Comparison of ENCODE assay signal across 13 cellular contexts in genomic region chr2:3476386-3477033, GRCh38. TPM values are rescaled to one million over a fixed set of nuclear protein-coding genes. Genes with fewer than 3 reads are reported as not detected.
DNase-seq lines count a peak whose midpoint lies in the region; ATAC-seq and TF ChIP-seq lines count a peak whose summit lies in the region.
"Had no signal": no experiment of that assay in that cellular context is flagged by ENCODE, and none has a peak within 500 bp of the region (broad histone marks: within the 10 kb centered on the region; RNA-seq: fewer than 3 reads in every experiment).

No MANE protein-coding gene starts in this region.

- no peak for TF ChIP-seq RAD21 in SK-N-SH (IDR thresholded peaks at IDR 0.05; ENCODE audit: low read length)

- no peak overlapping the region for H3K4me2 ChIP-seq in SK-N-SH

- no peaks in the 10 kb centered on the region for H3K79me2 ChIP-seq in SK-N-SH (ENCODE audit: insufficient read depth)

- 90% methylated on average over 13 of the region's 14 CpGs for WGBS in SK-N-SH (ENCODE audit: low lambda C conversion rate)
- 75% methylated on average over 14 of the region's 14 CpGs for WGBS in esophagus muscularis mucosa
- 84 to 87% methylated on average over 11 to 13 of the region's 14 CpGs for WGBS in mesodermal cell (ENCODE audit: insufficient coverage in 2 of 2), 2 experiments

- 0 out of 4 replicates have a peak, but pooled peaks cover 0 to 2% of the 10 kb centered on the region in 2 experiments for H3K4me1 ChIP-seq in SK-N-SH (ENCODE audit: control insufficient read depth in 1 of 2, insufficient read depth in 2 of 2, low read depth in 1 of 2, low read length in 1 of 2)
- peaks cover 6 to 19% (median 11%) of the 10 kb centered on the region in 4 donors for H3K4me1 ChIP-seq in esophagus muscularis mucosa
- H3K4me1 ChIP-seq in mesodermal cell (ENCODE audit: control insufficient read depth, insufficient read depth, low read length, poor library complexity, severe bottlenecking) = no peaks in the 10 kb centered on the region
- H3K4me1 ChIP-seq: Caco-2, lower lobe of right lung had no signal

- H2AFZ ChIP-seq in SK-N-SH (ENCODE audit: low read depth) = no peak overlapping the region

- H4K20me1 ChIP-seq in SK-N-SH (ENCODE audit: insufficient read depth) = no peaks in the 10 kb centered on the region

- intact Hi-C loops in esophagus muscularis mucosa (cut with DNase I) = no loop called here

- H3K4me3 ChIP-seq in SK-N-SH (ENCODE audit: low read depth in 2 of 2, low read length in 1 of 2) (no peak overlapping the region), esophagus muscularis mucosa (no peak overlapping the region), mesodermal cell (ENCODE audit: extremely low read depth, insufficient read depth, low read length, poor library complexity, severe bottlenecking) (no peak overlapping the region)
- H3K4me3 ChIP-seq: K562, lower lobe of right lung, prostate gland had no signal

- no peak overlapping the region for H3K9ac ChIP-seq in SK-N-SH

- H3K9me2 ChIP-seq in SK-N-SH = no peaks in the 10 kb centered on the region

- H3F3A ChIP-seq in SK-N-SH (replicated peaks; ENCODE audit: insufficient read depth) = no peaks in the 10 kb centered on the region

- POLR2A ChIA-PET in SK-N-SH (lab: Yijun Ruan, JAX) = no interaction called here

- CTCF ChIA-PET in SK-N-SH (lab: Yijun Ruan, JAX) = interaction anchor here (15.2 kb wide), 1 partner anchor 14 kb away, joined by 127 read pairs; no protein-coding TSS in a partner anchor

- ATAC-seq in HG03571 (IDR thresholded peaks at IDR 0.05; ENCODE audit: unreplicated experiment) = no peak
- ATAC-seq: activated CD4-positive, CD25-positive, alpha-beta regulatory T cell treated with anti-CD3 and anti-CD28 coated beads, Interleukin-2, amount 50 U/mL, for 24 hours; K562; lower lobe of right lung had no signal

- H3K27ac ChIP-seq in SK-N-SH (ENCODE audit: low read depth in 2 of 2, low read length in 1 of 2) = peak overlapping the region in 1 of 2 experiments; percentile 31; a peak in 1 of 4 replicates
- peak overlapping the region; percentile 20 to 44 (median 37) for H3K27ac ChIP-seq in esophagus muscularis mucosa (replicated peaks in 1 of 4)
- peak overlapping the region; percentile 36 for H3K27ac ChIP-seq in mesodermal cell (ENCODE audit: low read depth, low read length, severe bottlenecking)
- H3K27ac ChIP-seq: lower lobe of right lung had no signal

- H3K27me3 ChIP-seq in SK-N-SH (ENCODE audit: insufficient read depth) = no peaks in the 10 kb centered on the region
- H3K27me3 ChIP-seq in esophagus muscularis mucosa = no peaks in the 10 kb centered on the region

- H3K9me3 ChIP-seq in SK-N-SH = no peaks in the 10 kb centered on the region
- no peaks in the 10 kb centered on the region for H3K9me3 ChIP-seq in esophagus muscularis mucosa
- H3K9me3 ChIP-seq in mesodermal cell (ENCODE audit: control insufficient read depth, low read length) = no peaks in the 10 kb centered on the region
- H3K9me3 ChIP-seq: Caco-2, lower lobe of right lung, prostate gland had no signal

- TF ChIP-seq EP300 in SK-N-SH (IDR thresholded peaks at IDR 0.05; ENCODE audit: borderline replicate concordance in 1 of 2, low read depth in 1 of 2, low read length in 1 of 2) (no peak), esophagus muscularis mucosa (IDR thresholded peaks at IDR 0.05) (no peak)

- peaks cover 0 to 56% of the 10 kb centered on the region in 2 experiments for H3K36me3 ChIP-seq in SK-N-SH (replicated peaks in 1 of 2; ENCODE audit: control insufficient read depth in 1 of 2, insufficient read depth in 2 of 2, low read length in 1 of 2)
- peaks cover 16 to 64% (median 60%) of the 10 kb centered on the region in 4 donors for H3K36me3 ChIP-seq in esophagus muscularis mucosa
- peaks cover 34% of the 10 kb centered on the region for H3K36me3 ChIP-seq in mesodermal cell (ENCODE audit: control insufficient read depth, insufficient read depth, low read length)
- H3K36me3 ChIP-seq: prostate gland had no signal

- no peak for DNase-seq in SK-N-SH
- no peak for DNase-seq in esophagus muscularis mucosa (ENCODE audit: extremely low spot score)
- DNase-seq in superior temporal gyrus (ENCODE audit: extremely low spot score) = peak; percentile 89
- DNase-seq in NCI-H146 treated with DMSO at 0.1 percent for 48 hours (lab: John Stamatoyannopoulos, UW; ENCODE audit: unreplicated experiment) = no peak
- no peak for DNase-seq in dermis blood vessel endothelial cell
- DNase-seq: Caco-2, lower lobe of right lung, NCI-H1930 had no signal

- TF ChIP-seq POLR2A in esophagus muscularis mucosa (IDR thresholded peaks at IDR 0.05; ENCODE audit: low read depth) = no peak

- TF ChIP-seq CTCF in SK-N-SH (IDR thresholded peaks at IDR 0.05) (no peak), esophagus muscularis mucosa (IDR thresholded peaks at IDR 0.05) (no peak)

TF ChIP-seq in SK-N-SH, 30 proteins besides CTCF, POLR2A, EP300 and RAD21:
- TF ChIP-seq SMC3 (IDR thresholded peaks at IDR 0.05; ENCODE audit: low read depth, low read length) (no peak), NFIC (IDR thresholded peaks at IDR 0.05; ENCODE audit: borderline replicate concordance) (no peak), REST (IDR thresholded peaks at IDR 0.05; ENCODE audit: low read depth, low read length) (peak; percentile 75; the same call in 1 of the 2 replicates), RFX5 (IDR thresholded peaks at IDR 0.05; ENCODE audit: low read length) (no peak)
TF ChIP-seq in SK-N-SH: peak in this region for 1.

RNA-seq across cellular contexts. Expression of gene ADI1, which starts 42.8 kb away (rescaled TPM):
- polyA plus RNA-seq in SK-N-SH (2012; rRNA removed) = 49.4 and 67.2 TPM in 2 replicates
- 72.8 and 73.1 TPM in 2 replicates for polyA plus RNA-seq in SK-N-SH (2012; cell fraction: cytosol; rRNA removed)
- 43.3 and 62.9 TPM in 2 replicates for polyA plus RNA-seq in SK-N-SH (2012; cell fraction: nucleus; rRNA removed)
- 100 to 1,000 TPM in 1 of 4 donors, 10 to 100 TPM in 3; 90.0 to 130 (median 96.9) TPM for total RNA-seq in esophagus muscularis mucosa
- polyA plus RNA-seq in mesodermal cell (2013, experiment 1 of 2) = 24.6 TPM
- polyA plus RNA-seq in mesodermal cell (2013, experiment 2 of 2) = 24.1 TPM
- total RNA-seq in dermis blood vessel endothelial cell = 50.9 and 68.4 TPM in 2 replicates
